Comparison of ENCODE assay signal across 8 cellular contexts in genomic region chr20:43507150-43508080, GRCh38. TPM values are rescaled to one million over a fixed set of nuclear protein-coding genes. Genes with fewer than 3 reads are reported as not detected.
DNase-seq lines count a peak whose midpoint lies in the region; ATAC-seq and TF ChIP-seq lines count a peak whose summit lies in the region.

TSS of gene L3MBTL1 (plus strand) at chr20:43507697. CDS start at chr20:43513504, 5,807 bp downstream.

- ATAC-seq in upper lobe of right lung (peak; percentile 91), GM21737 (IDR thresholded peaks at IDR 0.05; ENCODE audit: unreplicated experiment) (no peak), HG03039 (IDR thresholded peaks at IDR 0.05; ENCODE audit: unreplicated experiment) (no peak)

- H3K9me3 ChIP-seq in BE2C = no peaks in the 10 kb centered on the region
- H3K9me3 ChIP-seq in upper lobe of right lung = no peaks in the 10 kb centered on the region

- no peaks in the 10 kb centered on the region for H3K36me3 ChIP-seq in BE2C
- H3K36me3 ChIP-seq in upper lobe of right lung = no peaks in the 10 kb centered on the region

- H3K9me3 Mint-ChIP-seq in mesothelial cell of epicardium = no peaks in the 10 kb centered on the region

- no peak within 1 kb of the TSS for H3K27ac Mint-ChIP-seq in mesothelial cell of epicardium

- intact Hi-C loops in upper lobe of right lung (cut with DNase I) = no loop called here

- H3K27me3 ChIP-seq in BE2C (peaks cover 31% of the 10 kb centered on the region), upper lobe of right lung (peaks cover 24% of the 10 kb centered on the region)

- peaks cover 62% of the 10 kb centered on the region for H3K27me3 Mint-ChIP-seq in mesothelial cell of epicardium (ENCODE audit: low read depth)

- H3K4me3 Mint-ChIP-seq in mesothelial cell of epicardium = peak within 1 kb of the TSS; percentile 76

- DNase-seq in BE2C (peak; percentile 67), HFF-Myc (ENCODE audit: extremely low read depth, low read depth) (no peak), epithelial cell of esophagus (ENCODE audit: low read depth) (peak; percentile 70), mesothelial cell of epicardium (ENCODE audit: low spot score in 2 of 2, unreplicated experiment in 2 of 2) (peak; percentile 61 to 73), upper lobe of right lung (peak; percentile 84)

- H3K4me1 ChIP-seq in BE2C (no peaks in the 10 kb centered on the region), upper lobe of right lung (no peaks in the 10 kb centered on the region)

- H3K4me3 ChIP-seq in BE2C (ENCODE audit: low read depth, low read length) (peak within 1 kb of the TSS; percentile 57), HFF-Myc (replicated peaks; ENCODE audit: low read depth, low read length) (peak within 1 kb of the TSS; percentile 55), epithelial cell of esophagus (ENCODE audit: low read length) (peak within 1 kb of the TSS; percentile 57), upper lobe of right lung (peak within 1 kb of the TSS; percentile 62)

- H3K4me1 Mint-ChIP-seq in mesothelial cell of epicardium = no peaks in the 10 kb centered on the region

- no peaks in the 10 kb centered on the region for H3K36me3 Mint-ChIP-seq in mesothelial cell of epicardium

- TF ChIP-seq CTCF in BE2C (IDR thresholded peaks at IDR 0.05; ENCODE audit: low read depth, low read length) = no peak
- TF ChIP-seq CTCF in HFF-Myc (IDR thresholded peaks at IDR 0.05; ENCODE audit: low read depth, low read length, missing control alignments) = no peak
- peak; percentile 33; the same call in 1 of the 2 replicates for TF ChIP-seq CTCF in VCaP (conservative IDR thresholded peaks at IDR 0.05)
- TF ChIP-seq CTCF in epithelial cell of esophagus (IDR thresholded peaks at IDR 0.05; ENCODE audit: insufficient read depth, low read depth, low read length, missing control alignments) = no peak
- no peak for TF ChIP-seq CTCF in mesothelial cell of epicardium (IDR thresholded peaks at IDR 0.05; ENCODE audit: unreplicated experiment)
- TF ChIP-seq CTCF in upper lobe of right lung (IDR thresholded peaks at IDR 0.05) = no peak

- H3K27ac ChIP-seq in VCaP (peak within 1 kb of the TSS; percentile 74), upper lobe of right lung (no peak within 1 kb of the TSS)

RNA-seq across cellular contexts. Expression of gene L3MBTL1, which starts in this region (rescaled TPM):
- 2.2 TPM for polyA plus RNA-seq in BE2C (2012; ENCODE audit: insufficient read depth, insufficient read length, low read depth)
- 44.3 to 46.7 TPM (median 45.8 TPM) in 3 replicates for total RNA-seq in mesothelial cell of epicardium
- 12.9 TPM for total RNA-seq in upper lobe of right lung
